25 cellular contexts compared by ENCODE assay signal in the genomic region with DNA sequence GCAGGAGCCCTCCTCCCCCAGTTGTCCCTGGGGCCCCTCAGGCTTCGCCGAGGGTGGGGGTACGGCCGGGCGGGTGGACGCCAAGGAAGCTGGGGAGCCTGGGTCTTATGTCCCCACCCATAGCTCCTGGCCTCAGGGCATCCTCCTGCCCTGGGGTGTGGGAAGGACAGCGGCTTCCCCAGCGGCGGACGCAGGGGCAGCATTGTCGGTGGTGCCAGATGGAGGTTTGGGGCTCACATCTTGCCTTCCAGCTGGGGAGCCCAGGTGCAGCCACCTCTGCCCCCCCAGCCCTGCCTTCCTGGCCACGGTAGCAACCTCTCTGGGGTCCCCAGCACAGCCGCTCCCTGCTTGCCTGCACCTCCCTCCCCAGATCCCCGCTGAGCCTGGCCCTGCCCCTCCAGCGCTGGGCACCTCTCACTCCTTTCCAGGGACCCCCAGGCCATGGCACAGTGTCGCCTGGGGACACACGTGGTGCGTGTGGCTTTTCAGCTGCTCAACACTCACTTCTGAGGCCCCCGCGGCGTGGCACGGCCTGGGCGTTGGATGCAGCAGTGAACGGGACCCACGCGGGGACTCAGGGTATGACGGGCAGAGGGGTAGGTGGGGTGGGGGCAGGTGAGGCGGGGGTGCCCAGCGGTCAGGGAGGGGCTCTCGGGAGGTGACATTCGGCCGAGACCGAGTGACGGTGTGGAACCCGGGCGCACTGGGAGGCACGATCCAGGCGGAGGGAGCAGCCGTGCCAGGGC. TPM values are rescaled to one million over a fixed set of nuclear protein-coding genes. Genes with fewer than 3 reads are reported as not detected.
DNase-seq lines count a peak whose midpoint lies in the region; ATAC-seq, FAIRE-seq and TF ChIP-seq lines count a peak whose summit lies in the region.
"Had no signal": no experiment of that assay in that cellular context is flagged by ENCODE, and none has a peak within 500 bp of the region (broad histone marks: within the 10 kb centered on the region; RNA-seq: fewer than 3 reads in every experiment).

No MANE protein-coding gene starts in this region.

- no peak for ATAC-seq in right lobe of liver
- no peak for ATAC-seq in HepG2
- no peak for ATAC-seq in GM21423 (IDR thresholded peaks at IDR 0.05; ENCODE audit: unreplicated experiment)
- ATAC-seq: GM12878 had no signal

- no peaks in the 10 kb centered on the region for H4K20me1 ChIP-seq in HepG2 (ENCODE audit: insufficient read depth, low read length)

- TF ChIP-seq RAD21 in HepG2 (CRISPR knock-in tag; IDR thresholded peaks at IDR 0.05): no peak

- H3K4me1 ChIP-seq in right lobe of liver: peaks cover 0 to 5% (median 0%) of the 10 kb centered on the region in 4 donors
- no peaks in the 10 kb centered on the region for H3K4me1 ChIP-seq in HepG2 (ENCODE audit: insufficient read depth, low read length)

- TF ChIP-seq EP300 in HepG2 (IDR thresholded peaks at IDR 0.05; ENCODE audit: low read depth in 2 of 2, low read length in 2 of 2) (no peak), HepG2 (CRISPR knock-in tag; IDR thresholded peaks at IDR 0.05; ENCODE audit: borderline replicate concordance) (no peak)

- DNase-seq in right lobe of liver (peak in 2 of 3 donors; percentile 12 to 49), HepG2 (ENCODE audit: low spot score) (no peak), islet precursor cell (peak; percentile 45), posterior vena cava (ENCODE audit: low spot score) (peak; percentile 78), anterior cingulate cortex (lab: John Stamatoyannopoulos, UW) (no peak), medulla oblongata (ENCODE audit: extremely low spot score) (no peak)
- DNase-seq: C1 segment of cervical spinal cord, DMS 273 treated with DMSO at 0.1 percent for 48 hours, DMS79, EL, GDM1, HCEC 1CT, IMR-90, KG1, MG63, NCI-H2029, NCI-H226, NCI-H510A, NCI-H69, RPMI8226, SHP77 treated with DMSO at 0.1 percent for 48 hours had no signal

- no peaks in the 10 kb centered on the region for H3K79me2 ChIP-seq in HepG2 (ENCODE audit: insufficient read depth, low read length)

- H3K27me3 ChIP-seq in right lobe of liver: no peaks in the 10 kb centered on the region
- H3K27me3 ChIP-seq in HepG2 (ENCODE audit: control insufficient read depth in 1 of 2, insufficient read depth in 2 of 2, low read length in 2 of 2): peaks cover 21 to 67% of the 10 kb centered on the region in 2 experiments

- POLR2A ChIA-PET in HepG2 (lab: Yijun Ruan, JAX): no interaction called here

- H2AFZ ChIP-seq in HepG2 (ENCODE audit: low read length): no peak overlapping the region

- 67% methylated on average over 16 of the region's 39 CpGs for WGBS in right lobe of liver (ENCODE audit: insufficient coverage, low coverage, low lambda C conversion rate, missing lambda C conversion rate)
- WGBS in HepG2 (ENCODE audit: low lambda C conversion rate): 11% methylated on average over 8 of the region's 39 CpGs

- in situ Hi-C loops in HepG2 (cut with HindIII; ENCODE audit: extremely low pct_ligation_motif_present, low pct_unique_long_range_greater_than_20kb): no loop called here

- CTCF ChIA-PET in HepG2 (lab: Yijun Ruan, JAX; ENCODE audit: low intra/inter-chr PET ratio, low total read pairs): no interaction called here

- no peaks in the 10 kb centered on the region for H3K9me3 ChIP-seq in right lobe of liver
- no peaks in the 10 kb centered on the region for H3K9me3 ChIP-seq in HepG2 (ENCODE audit: low read length)
- H3K9me3 ChIP-seq: MG63 had no signal

- H3K9ac ChIP-seq in HepG2 (ENCODE audit: insufficient read depth, low read depth, low read length): no peak overlapping the region

- BruUV-seq in HepG2 (replicated peaks; lab: Mats Ljungman, UMichigan): no TSS peak

- H3K27ac ChIP-seq in right lobe of liver (no peak overlapping the region), HepG2 (ENCODE audit: extremely low read length, insufficient read depth, low read length) (no peak overlapping the region)

- FAIRE-seq in HepG2 (lab: Jason Lieb, UNC): no peak
- FAIRE-seq: GM12878, H1 had no signal

- H3K36me3 ChIP-seq in right lobe of liver (no peaks in the 10 kb centered on the region), HepG2 (replicated peaks in 1 of 2; ENCODE audit: control insufficient read depth in 1 of 2, insufficient read depth in 2 of 2, low read length in 2 of 2) (no peaks in the 10 kb centered on the region)
- H3K36me3 ChIP-seq: MG63 had no signal

- H3K4me3 ChIP-seq in right lobe of liver (no peak overlapping the region), HepG2 (replicated peaks in 1 of 3; ENCODE audit: insufficient read depth in 1 of 3, low read depth in 2 of 3, low read length in 3 of 3) (no peak overlapping the region)
- H3K4me3 ChIP-seq: GM12878, MG63 had no signal

- H3K4me2 ChIP-seq in HepG2 (ENCODE audit: low read depth, low read length): no peak overlapping the region

- TF ChIP-seq POLR2A in right lobe of liver (IDR thresholded peaks at IDR 0.05) (no peak), HepG2 (IDR thresholded peaks at IDR 0.05; ENCODE audit: insufficient read depth in 1 of 2, low read depth in 2 of 2, low read length in 2 of 2) (no peak)

- TF ChIP-seq CTCF in right lobe of liver (IDR thresholded peaks at IDR 0.05) (no peak), HepG2 (CRISPR knock-in tag; IDR thresholded peaks at IDR 0.05) (no peak)

- intact Hi-C loops in right lobe of liver (cut with DNase I): no loop called here
- intact Hi-C loops in HepG2 (cut with micrococcal nuclease; ENCODE audit: unreplicated experiment): no loop called here
- intact Hi-C loops in posterior vena cava (cut with DNase I): no loop called here

TF ChIP-seq in HepG2, 621 proteins besides CTCF, POLR2A, EP300 and RAD21 (continues in another document):
- TF ChIP-seq ZNF12 (CRISPR knock-in tag; IDR thresholded peaks at IDR 0.05) (no peak), RARA (CRISPR knock-in tag; IDR thresholded peaks at IDR 0.05) (no peak), ZNF274 (CRISPR knock-in tag; IDR thresholded peaks at IDR 0.05) (no peak), ZSCAN12 (CRISPR knock-in tag; IDR thresholded peaks at IDR 0.05) (no peak), ATF2 (CRISPR knock-in tag; IDR thresholded peaks at IDR 0.05) (no peak)
- TF ChIP-seq, protein P1, sequence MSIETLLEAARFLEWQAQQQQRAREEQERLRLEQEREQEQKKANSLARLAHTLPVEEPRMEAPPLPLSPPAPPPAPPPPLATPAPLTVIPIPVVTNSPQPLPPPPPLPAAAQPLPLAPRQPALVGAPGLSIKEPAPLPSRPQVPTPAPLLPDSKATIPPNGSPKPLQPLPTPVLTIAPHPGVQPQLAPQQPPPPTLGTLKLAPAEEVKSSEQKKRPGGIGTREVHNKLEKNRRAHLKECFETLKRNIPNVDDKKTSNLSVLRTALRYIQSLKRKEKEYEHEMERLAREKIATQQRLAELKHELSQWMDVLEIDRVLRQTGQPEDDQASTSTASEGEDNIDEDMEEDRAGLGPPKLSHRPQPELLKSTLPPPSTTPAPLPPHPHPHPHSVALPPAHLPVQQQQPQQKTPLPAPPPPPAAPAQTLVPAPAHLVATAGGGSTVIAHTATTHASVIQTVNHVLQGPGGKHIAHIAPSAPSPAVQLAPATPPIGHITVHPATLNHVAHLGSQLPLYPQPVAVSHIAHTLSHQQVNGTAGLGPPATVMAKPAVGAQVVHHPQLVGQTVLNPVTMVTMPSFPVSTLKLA (IDR thresholded peaks at IDR 0.05): no peak

RNA-seq across cellular contexts. Expression of gene UNCX, which starts 53.1 kb away (rescaled TPM):
- not detected for total RNA-seq in right lobe of liver
- not detected in 2 replicates for total RNA-seq in HepG2 (2016; rRNA removed; fragmentation: Illumina TruSeq; extraction: Trizol)
- not detected in 2 replicates for total RNA-seq in HepG2 (2016; cell fraction: cytosol; rRNA removed; fragmentation: Illumina TruSeq; extraction: Trizol; ENCODE audit: low read depth)
- total RNA-seq in HepG2 (2016; cell fraction: insoluble cytoplasmic fraction; rRNA removed; fragmentation: Illumina TruSeq; extraction: Trizol): not detected in 2 replicates
- total RNA-seq in HepG2 (2016; cell fraction: membrane; rRNA removed; fragmentation: Illumina TruSeq; extraction: Trizol): not detected in 2 replicates
- total RNA-seq in HepG2 (2016; cell fraction: nucleus; rRNA removed; fragmentation: Illumina TruSeq; extraction: Trizol): not detected in 2 replicates
- polyA plus RNA-seq in HepG2 (2011; rRNA removed): not detected in 2 replicates
- not detected in 2 replicates for polyA plus RNA-seq in HepG2 (2011; cell fraction: cytosol; rRNA removed)
- not detected in 2 replicates for polyA plus RNA-seq in HepG2 (2011; cell fraction: nucleus; rRNA removed)
- polyA plus RNA-seq in HepG2 (2012): not detected in 2 replicates
- not detected in 2 replicates for polyA plus RNA-seq in HepG2 (2016; cell fraction: cytosol; fragmentation: Illumina TruSeq; extraction: Trizol; ENCODE audit: low read depth)
- polyA plus RNA-seq in HepG2 (2016; cell fraction: insoluble cytoplasmic fraction; fragmentation: Illumina TruSeq; extraction: Trizol; ENCODE audit: low read depth): not detected in 2 replicates
- polyA plus RNA-seq in HepG2 (2016; cell fraction: membrane; fragmentation: Illumina TruSeq; extraction: Trizol; ENCODE audit: low read depth): not detected in 2 replicates
- polyA plus RNA-seq in HepG2 (2016; cell fraction: nucleus; fragmentation: Illumina TruSeq; extraction: Trizol; ENCODE audit: insufficient read depth, low read depth): not detected in 2 replicates
- not detected in 2 replicates for polyA minus RNA-seq in HepG2 (2011; rRNA and poly(A)+ RNA removed; ENCODE audit: low replicate concordance)
- polyA minus RNA-seq in HepG2 (2011; cell fraction: cytosol; rRNA and poly(A)+ RNA removed): not detected in 2 replicates
- polyA minus RNA-seq in HepG2 (2011; cell fraction: nucleus; rRNA and poly(A)+ RNA removed): not detected in 2 replicates
- total RNA-seq in posterior vena cava: not detected
- total RNA-seq: CD8-positive, alpha-beta memory T cell; GM12878; H1; IMR-90 had no signal
- polyA plus RNA-seq: CD8-positive, alpha-beta memory T cell; GM12878; H1; IMR-90 had no signal

Comparison
In these comparisons a context has a peak if more than half of its experiments do, and no peak if none do; other contexts are left out.
1. DNase-seq: peak in right lobe of liver (2 of 3), islet precursor cell (single experiment) and posterior vena cava (single experiment); none in HepG2 (single experiment), anterior cingulate cortex (0 of 58) and medulla oblongata (single experiment).